In genomic region chr6:85641916-85642773, GRCh38 we compare ENCODE assay signal across 1 cellular context.
TF ChIP-seq lines count a peak whose summit lies in the region.

No MANE protein-coding gene starts in this region.

TF ChIP-seq in A549, 52 proteins besides CTCF, POLR2A, EP300 and RAD21:
- TF ChIP-seq ZNF302 (CRISPR knock-in tag; IDR thresholded peaks at IDR 0.05) = no peak
- TF ChIP-seq BCL3 (IDR thresholded peaks at IDR 0.05) = 0 out of 3 replicates have a peak, but pooled peaks have one; percentile 12
- TF ChIP-seq JUN (IDR thresholded peaks at IDR 0.05) = no peak
- peak; percentile 36; the same call in 1 of the 2 replicates for TF ChIP-seq MYC (IDR thresholded peaks at IDR 0.05; ENCODE audit: borderline replicate concordance, low read length)
- TF ChIP-seq PHF8 (IDR thresholded peaks at IDR 0.05; ENCODE audit: borderline replicate concordance, low read depth) = peak; percentile 33; the same call in 1 of the 2 replicates
- TF ChIP-seq MAX (IDR thresholded peaks at IDR 0.05) = peak; percentile 83
